Comparison of ENCODE assay signal across 37 cellular contexts in the genomic region with DNA sequence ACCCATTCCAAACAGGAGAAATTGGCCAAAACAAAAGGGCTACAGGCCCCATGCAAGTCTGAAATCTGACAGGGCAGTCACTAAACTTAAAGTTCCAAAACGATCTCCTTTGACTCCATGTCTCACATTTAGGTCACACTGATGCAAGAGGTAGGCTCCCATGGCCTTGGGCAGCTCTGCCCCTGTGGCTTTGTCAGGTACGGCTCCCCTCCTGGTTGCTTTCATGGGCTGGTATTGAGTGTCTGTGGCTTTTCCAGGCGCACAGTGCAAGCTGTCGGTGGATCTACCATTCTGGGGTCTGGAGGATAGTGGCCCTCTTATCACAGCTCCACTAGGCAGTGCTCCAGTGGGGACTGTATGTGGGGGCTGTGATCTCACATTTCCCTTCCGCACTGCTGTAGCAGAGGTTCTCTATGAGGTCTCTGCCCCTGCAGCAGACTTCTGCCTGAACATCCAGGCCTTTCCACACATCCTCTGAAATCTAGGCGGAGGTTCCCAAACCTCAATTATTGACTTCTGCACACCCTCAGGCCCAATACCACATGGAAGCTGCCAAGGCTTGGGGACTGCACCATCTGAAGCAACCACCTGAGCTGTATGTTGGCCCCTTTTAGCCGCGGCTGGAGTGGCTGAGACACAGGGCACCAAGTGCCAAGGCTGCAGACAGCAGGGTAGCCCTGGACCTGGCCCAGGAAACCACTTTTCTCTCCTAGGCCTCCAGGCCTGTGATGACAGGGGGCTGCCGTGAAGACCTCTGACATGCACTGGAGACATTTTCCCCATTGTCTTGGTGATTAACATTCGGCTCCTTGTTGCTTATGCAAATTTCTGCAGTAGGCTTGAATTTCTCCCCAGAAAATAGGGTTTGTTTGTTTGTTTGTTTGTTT. TPM values are rescaled to one million over a fixed set of nuclear protein-coding genes. Genes with fewer than 3 reads are reported as not detected.
"Had no signal": no experiment of that assay in that cellular context is flagged by ENCODE, and none has a peak within 500 bp of the region (broad histone marks: within the 10 kb centered on the region; RNA-seq: fewer than 3 reads in every experiment).

No MANE protein-coding gene starts in this region.

- H3K9me3 Mint-ChIP-seq: activated naive CD4-positive, alpha-beta T cell treated with anti-CD3 and anti-CD28 coated beads, Interleukin-2, amount 10 ng/mL, durations not matched to agents 7 days and 5 days; central memory CD8-positive, alpha-beta T cell; T-helper 2 cell treated with Interferon-gamma antibody and Interleukin-4, amounts not matched to agents 5 μg/mL and 100 μg/mL, for 36 hours had no signal

- H3K27me3 Mint-ChIP-seq: brain had no signal

- H3K4me3 Mint-ChIP-seq: activated CD4-positive, alpha-beta memory T cell treated with anti-CD3 and anti-CD28 coated beads, Interleukin-2, amount 10 ng/mL, durations not matched to agents 7 days and 5 days; activated CD4-positive, alpha-beta T cell treated with anti-CD3 and anti-CD28 coated beads for 36 hours; activated CD4-positive, alpha-beta T cell treated with anti-CD3 and anti-CD28 coated beads, Interleukin-2, amount 10 ng/mL, durations not matched to agents 7 days and 5 days; activated CD8-positive, alpha-beta memory T cell treated with anti-CD3 and anti-CD28 coated beads, Interleukin-2, amount 10 ng/mL, durations not matched to agents 7 days and 5 days; activated CD8-positive, alpha-beta T cell treated with anti-CD3 and anti-CD28 coated beads, Interleukin-2, amount 10 ng/mL, durations not matched to agents 7 days and 5 days; activated naive CD4-positive, alpha-beta T cell treated with anti-CD3 and anti-CD28 coated beads, Interleukin-2, amount 10 ng/mL, durations not matched to agents 7 days and 5 days; activated naive CD4-positive, alpha-beta T cell treated with anti-CD3 and anti-CD28 coated beads, Interleukin-2, amount 50 U/mL, for 24 hours; activated naive CD8-positive, alpha-beta T cell; activated naive CD8-positive, alpha-beta T cell treated with anti-CD3 and anti-CD28 coated beads, Interleukin-2, amount 10 ng/mL, durations not matched to agents 7 days and 5 days; activated naive CD8-positive, alpha-beta T cell treated with anti-CD3 and anti-CD28 coated beads, Interleukin-2, amount 50 U/mL, for 24 hours; activated T-cell treated with anti-CD3 and anti-CD28 coated beads, Interleukin-2, amount 50 U/mL, for 24 hours; brain; central memory CD8-positive, alpha-beta T cell; T-helper 1 cell treated with Interleukin-12 subunit alpha and Interleukin-12 subunit beta and Interleukin-4 antibody, amounts not matched to agents 30 μg/mL and 1 μg/mL, for 36 hours; T-helper 2 cell treated with Interferon-gamma antibody and Interleukin-4, amounts not matched to agents 5 μg/mL and 100 μg/mL, for 36 hours had no signal

- H3K4me1 ChIP-seq: ascending aorta had no signal

- H3K27ac ChIP-seq: ascending aorta, cardiac muscle cell, VCaP had no signal

- H3K36me3 Mint-ChIP-seq: activated naive CD4-positive, alpha-beta T cell treated with anti-CD3 and anti-CD28 coated beads, Interleukin-2, amount 10 ng/mL, durations not matched to agents 7 days and 5 days; activated naive CD4-positive, alpha-beta T cell treated with anti-CD3 and anti-CD28 coated beads, Interleukin-2, amount 50 U/mL, for 24 hours; activated naive CD8-positive, alpha-beta T cell treated with anti-CD3 and anti-CD28 coated beads, Interleukin-2, amount 10 ng/mL, durations not matched to agents 7 days and 5 days had no signal

- H3K27ac Mint-ChIP-seq: activated CD4-positive, alpha-beta memory T cell treated with anti-CD3 and anti-CD28 coated beads, Interleukin-2, amount 10 ng/mL, durations not matched to agents 7 days and 5 days; activated CD4-positive, alpha-beta T cell treated with anti-CD3 and anti-CD28 coated beads for 36 hours; activated CD4-positive, alpha-beta T cell treated with anti-CD3 and anti-CD28 coated beads, Interleukin-2, amount 10 ng/mL, durations not matched to agents 7 days and 5 days; activated CD8-positive, alpha-beta memory T cell treated with anti-CD3 and anti-CD28 coated beads, Interleukin-2, amount 10 ng/mL, durations not matched to agents 7 days and 5 days; activated CD8-positive, alpha-beta T cell treated with anti-CD3 and anti-CD28 coated beads, Interleukin-2, amount 10 ng/mL, durations not matched to agents 7 days and 5 days; activated naive CD4-positive, alpha-beta T cell treated with anti-CD3 and anti-CD28 coated beads, Interleukin-2, amount 10 ng/mL, durations not matched to agents 7 days and 5 days; activated naive CD4-positive, alpha-beta T cell treated with anti-CD3 and anti-CD28 coated beads, Interleukin-2, amount 50 U/mL, for 24 hours; activated naive CD8-positive, alpha-beta T cell; activated naive CD8-positive, alpha-beta T cell treated with anti-CD3 and anti-CD28 coated beads, Interleukin-2, amount 10 ng/mL, durations not matched to agents 7 days and 5 days; activated naive CD8-positive, alpha-beta T cell treated with anti-CD3 and anti-CD28 coated beads, Interleukin-2, amount 50 U/mL, for 24 hours; activated T-cell treated with anti-CD3 and anti-CD28 coated beads, Interleukin-2, amount 50 U/mL, for 24 hours; activated T-helper 2 cell treated with anti-CD3 and anti-CD28 coated beads, Interferon-gamma antibody, Interleukin-2, Interleukin-4, amounts not matched to agents 10 μg/mL and 5 μg/mL and 100 μg/mL, durations not matched to agents 14 hours and 24 hours and 36 hours; brain; T-helper 1 cell treated with Interleukin-12 subunit alpha and Interleukin-12 subunit beta and Interleukin-4 antibody, amounts not matched to agents 30 μg/mL and 1 μg/mL, for 36 hours; T-helper 2 cell treated with Interferon-gamma antibody and Interleukin-4, amounts not matched to agents 5 μg/mL and 100 μg/mL, for 36 hours had no signal

- FAIRE-seq: bronchial epithelial cell, TTC549 had no signal

- ATAC-seq: activated CD4-positive, alpha-beta T cell treated with anti-CD3 and anti-CD28 coated beads for 36 hours; activated CD4-positive, CD25-positive, alpha-beta regulatory T cell treated with anti-CD3 and anti-CD28 coated beads, Interleukin-2, amount 50 U/mL, for 24 hours; activated CD8-positive, alpha-beta memory T cell treated with anti-CD3 and anti-CD28 coated beads, Interleukin-2, amount 10 ng/mL, durations not matched to agents 7 days and 5 days; activated CD8-positive, alpha-beta T cell treated with anti-CD3 and anti-CD28 coated beads, Interleukin-2, amount 10 ng/mL, durations not matched to agents 7 days and 5 days; activated naive CD8-positive, alpha-beta T cell treated with anti-CD3 and anti-CD28 coated beads, Interleukin-2, amount 50 U/mL, for 24 hours had no signal

- H3K27me3 ChIP-seq: ascending aorta, cardiac muscle cell had no signal

- H3K36me3 ChIP-seq: ascending aorta, cardiac muscle cell had no signal

- DNase-seq: activated CD4-positive, alpha-beta memory T cell treated with anti-CD3 and anti-CD28 coated beads, Interleukin-2, amount 10 ng/mL, durations not matched to agents 7 days and 5 days; activated CD4-positive, alpha-beta T cell treated with anti-CD3 and anti-CD28 coated beads for 1 hour; activated CD4-positive, alpha-beta T cell treated with anti-CD3 and anti-CD28 coated beads for 36 hours; activated CD4-positive, alpha-beta T cell treated with anti-CD3 and anti-CD28 coated beads for 48 hours; activated CD4-positive, alpha-beta T cell treated with anti-CD3 and anti-CD28 coated beads, Interleukin-2, amount 10 ng/mL, durations not matched to agents 7 days and 5 days; activated CD4-positive, alpha-beta T cell treated with anti-CD3 and anti-CD28 coated beads, Interleukin-2, amount 50 U/mL, for 48 hours; activated CD4-positive, CD25-positive, alpha-beta regulatory T cell; activated CD8-positive, alpha-beta memory T cell treated with anti-CD3 and anti-CD28 coated beads for 24 hours; activated CD8-positive, alpha-beta memory T cell treated with anti-CD3 and anti-CD28 coated beads, Interleukin-2, amount 10 ng/mL, durations not matched to agents 7 days and 5 days; activated CD8-positive, alpha-beta memory T cell treated with anti-CD3 and anti-CD28 coated beads, Interleukin-2, amount 50 U/mL, for 48 hours; activated CD8-positive, alpha-beta T cell treated with anti-CD3 and anti-CD28 coated beads, Interleukin-2, amount 10 ng/mL, durations not matched to agents 7 days and 5 days; activated effector memory CD4-positive, alpha-beta T cell treated with Interleukin-2 at 50 U/mL for 16 hours; activated gamma-delta T cell; activated naive CD4-positive, alpha-beta T cell treated with anti-CD3 and anti-CD28 coated beads, Interleukin-2, amount 10 ng/mL, durations not matched to agents 7 days and 5 days; activated naive CD4-positive, alpha-beta T cell treated with Interleukin-2 at 50 U/mL for 16 hours; activated naive CD8-positive, alpha-beta T cell treated with anti-CD3 and anti-CD28 coated beads, Interleukin-2, amount 10 ng/mL, durations not matched to agents 7 days and 5 days; activated naive CD8-positive, alpha-beta T cell treated with anti-CD3 and anti-CD28 coated beads, Interleukin-2, amount 50 U/mL, for 24 hours; activated T-cell treated with anti-CD3 and anti-CD28 coated beads, Interleukin-2, amount 50 U/mL, for 24 hours; amygdala; anterior cingulate cortex; caudate nucleus; T-helper 1 cell; T-helper 2 cell; T-helper 9 cell had no signal

- H3K4me1 Mint-ChIP-seq: activated CD4-positive, alpha-beta memory T cell treated with anti-CD3 and anti-CD28 coated beads, Interleukin-2, amount 10 ng/mL, durations not matched to agents 7 days and 5 days; activated CD4-positive, alpha-beta T cell treated with anti-CD3 and anti-CD28 coated beads for 36 hours; activated CD4-positive, alpha-beta T cell treated with anti-CD3 and anti-CD28 coated beads, Interleukin-2, amount 10 ng/mL, durations not matched to agents 7 days and 5 days; activated CD8-positive, alpha-beta memory T cell treated with anti-CD3 and anti-CD28 coated beads, Interleukin-2, amount 10 ng/mL, durations not matched to agents 7 days and 5 days; activated naive CD4-positive, alpha-beta T cell treated with anti-CD3 and anti-CD28 coated beads, Interleukin-2, amount 10 ng/mL, durations not matched to agents 7 days and 5 days; activated naive CD4-positive, alpha-beta T cell treated with anti-CD3 and anti-CD28 coated beads, Interleukin-2, amount 50 U/mL, for 24 hours; activated naive CD8-positive, alpha-beta T cell treated with anti-CD3 and anti-CD28 coated beads, Interleukin-2, amount 10 ng/mL, durations not matched to agents 7 days and 5 days; activated naive CD8-positive, alpha-beta T cell treated with anti-CD3 and anti-CD28 coated beads, Interleukin-2, amount 50 U/mL, for 24 hours; brain; central memory CD8-positive, alpha-beta T cell had no signal

- H3K4me3 ChIP-seq: ascending aorta, cardiac muscle cell had no signal

RNA-seq across cellular contexts. Expression of a gene that starts 28.7 kb away (rescaled TPM):
- total RNA-seq: activated CD4-positive, alpha-beta T cell treated with anti-CD3 and anti-CD28 coated beads for 36 hours had no signal
